In the genomic region with DNA sequence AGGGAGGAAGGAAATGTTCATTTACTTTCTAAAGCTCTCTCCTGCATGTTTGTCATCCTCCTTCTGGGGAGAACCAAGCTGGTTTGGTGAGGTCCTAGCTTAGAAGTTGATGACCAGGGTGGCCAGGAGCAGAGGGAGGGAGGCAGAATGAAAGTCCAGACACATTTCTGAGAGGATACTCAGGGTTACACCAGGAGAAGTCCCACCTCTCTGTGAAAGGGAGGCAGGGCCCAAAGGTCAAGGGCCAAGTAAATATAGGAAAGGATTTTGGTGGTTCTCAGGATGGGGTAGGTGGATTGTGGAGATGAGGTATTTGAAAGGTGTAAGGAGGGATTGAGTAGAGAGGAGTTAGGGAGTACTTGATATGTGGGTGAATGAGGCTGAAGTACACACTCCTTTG, we compare ENCODE assay signal across 2 cellular contexts.
TF ChIP-seq lines count a peak whose summit lies in the region.

No MANE protein-coding gene starts in this region.

TF ChIP-seq in HepG2, 621 proteins besides CTCF, POLR2A, EP300 and RAD21:
- TF ChIP-seq NR2F6 (IDR thresholded peaks at IDR 0.05) (peak; percentile 69), NR2F6 (CRISPR knock-in tag; IDR thresholded peaks at IDR 0.05) (0 out of 2 replicates have a peak, but pooled peaks have one; percentile 11), HES4 (CRISPR knock-in tag; IDR thresholded peaks at IDR 0.05; ENCODE audit: borderline replicate concordance) (no peak), MLLT10 (CRISPR knock-in tag; IDR thresholded peaks at IDR 0.05) (no peak)

TF ChIP-seq in H1, 55 proteins besides CTCF, POLR2A, EP300 and RAD21:
- no peak for TF ChIP-seq E2F6 (IDR thresholded peaks at IDR 0.05)
- TF ChIP-seq SP4 (IDR thresholded peaks at IDR 0.05; ENCODE audit: low read length), result no peak
- TF ChIP-seq SUZ12 (IDR thresholded peaks at IDR 0.05; ENCODE audit: low read length), result no peak
